Comparison of ENCODE assay signal across 1 cellular context in the genomic region with DNA sequence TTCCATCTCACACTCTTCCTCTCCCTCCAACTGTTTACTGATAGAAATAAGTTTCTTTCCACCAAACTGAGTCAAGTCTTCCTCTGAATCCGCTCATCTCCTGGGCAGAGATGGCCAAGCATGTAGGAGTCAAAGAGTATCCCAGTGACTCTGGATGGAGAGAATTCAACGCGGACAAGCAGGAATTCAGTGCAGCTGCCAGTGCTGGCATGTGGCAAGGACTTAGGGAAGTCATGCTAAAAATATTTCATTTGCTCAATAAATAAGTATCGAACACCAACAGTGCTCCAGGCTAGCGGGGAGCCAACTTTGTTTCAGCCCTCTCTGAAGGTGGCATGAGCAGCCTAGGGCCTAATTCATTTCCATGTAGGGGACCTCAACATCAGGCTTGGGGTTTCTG.
TF ChIP-seq lines count a peak whose summit lies in the region.

No MANE protein-coding gene starts in this region.

TF ChIP-seq in IMR-90, 13 proteins besides CTCF, POLR2A, EP300 and RAD21 (continued from another document):
- TF ChIP-seq MAFK (IDR thresholded peaks at IDR 0.05; ENCODE audit: low read depth, low read length) (no peak), CEBPB (IDR thresholded peaks at IDR 0.05; ENCODE audit: low read depth, low read length) (peak; percentile 60; the same call in 1 of the 2 replicates)
